ENCODE assay signal across 31 cellular contexts in the genomic region with DNA sequence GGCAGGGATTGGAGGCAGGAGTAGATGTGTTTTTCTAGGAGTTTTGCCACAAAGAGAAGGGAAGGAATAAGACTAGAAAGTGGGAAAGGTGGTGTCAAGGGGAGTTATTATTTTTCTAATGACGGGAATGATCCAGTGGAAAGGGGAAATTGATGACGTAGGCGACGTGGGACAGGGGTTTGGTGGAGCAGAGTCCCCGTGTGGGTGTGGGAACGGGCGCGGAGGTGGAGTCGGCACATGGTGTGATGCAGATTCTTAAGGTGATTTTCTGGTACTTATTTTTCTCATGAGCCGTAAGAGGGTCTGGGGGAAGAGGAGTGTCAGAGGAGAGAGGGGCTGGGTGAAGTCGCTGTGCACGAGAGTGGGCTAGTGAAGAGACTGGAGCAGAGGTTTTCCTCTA. TPM values are rescaled to one million over a fixed set of nuclear protein-coding genes. Genes with fewer than 3 reads are reported as not detected.
DNase-seq lines count a peak whose midpoint lies in the region; FAIRE-seq and TF ChIP-seq lines count a peak whose summit lies in the region.
"Had no signal": no experiment of that assay in that cellular context is flagged by ENCODE, and none has a peak within 500 bp of the region (broad histone marks: within the 10 kb centered on the region; RNA-seq: fewer than 3 reads in every experiment).

No MANE protein-coding gene starts in this region.

- no peaks in the 10 kb centered on the region for H3K9me3 ChIP-seq in HEK293 (ENCODE audit: control insufficient read depth, insufficient read depth, low read depth, low read length)
- no peaks in the 10 kb centered on the region for H3K9me3 ChIP-seq in H1 (ENCODE audit: insufficient read depth in 2 of 2, low read depth in 1 of 2, low read length in 1 of 2)
- H3K9me3 ChIP-seq: A549; BE2C; BLaER1; BLaER1 treated with 17β-estradiol and CSF1 and Interleukin-3, amounts not matched to agents 10 nM and 100 nM; Caco-2 had no signal

- H3K4ac ChIP-seq in H1 (replicated peaks; ENCODE audit: insufficient read length, low read depth, low read length) = no peak overlapping the region

- H3K4me3 ChIP-seq in HEK293 (ENCODE audit: low read depth, low read length) = no peak overlapping the region
- no peak overlapping the region for H3K4me3 ChIP-seq in H1 (ENCODE audit: extremely low read depth in 1 of 4, insufficient read depth in 2 of 4, low read depth in 3 of 4, low read length in 4 of 4)
- H3K4me3 ChIP-seq: A549; BLaER1; BLaER1 treated with 17β-estradiol and CSF1 and Interleukin-3, amounts not matched to agents 10 nM and 100 nM had no signal

- H4K8ac ChIP-seq in H1 (ENCODE audit: extremely low read depth, insufficient read depth, low read length) = 0 out of 2 replicates have a peak overlapping the region, but pooled peaks have one; percentile 38

- no peaks in the 10 kb centered on the region; the same call in 1 of the 2 replicates for H3K79me1 ChIP-seq in H1 (ENCODE audit: low read depth, low read length)

- H4K91ac ChIP-seq in H1 (replicated peaks; ENCODE audit: insufficient read length, low read length) = no peak overlapping the region

- H3K27ac ChIP-seq in HEK293 (ENCODE audit: extremely low read depth, low read depth, low read length) (no peak overlapping the region), H1 (ENCODE audit: low read depth, low read length) (no peak overlapping the region)
- H3K27ac ChIP-seq: 22Rv1; A549; BLaER1; BLaER1 treated with 17β-estradiol and CSF1 and Interleukin-3, amounts not matched to agents 10 nM and 100 nM; C4-2B had no signal

- no peak for FAIRE-seq in H1 (lab: Jason Lieb, UNC)
- FAIRE-seq: A204.1, A549, D721Med had no signal

- no peak overlapping the region for H4K5ac ChIP-seq in H1 (ENCODE audit: insufficient read length, low read depth, low read length)

- no peaks in the 10 kb centered on the region for H3K23me2 ChIP-seq in H1 (ENCODE audit: low read depth, low read length)

- 91% methylated on average over 12 of the region's 12 CpGs; no CpG with 5 or more reads in 1 of the 2 experiments for WGBS in H1 (ENCODE audit: extremely low coverage in 1 of 2, insufficient coverage in 1 of 2, insufficient read length in 1 of 2, insufficient replicate concordance in 2 of 2, low coverage in 1 of 2, low lambda C conversion rate in 2 of 2, missing lambda C conversion rate in 1 of 2), 2 experiments

- H3K9ac ChIP-seq in H1 (replicated peaks in 1 of 4; ENCODE audit: extremely low read depth in 1 of 4, low read depth in 3 of 4, low read length in 3 of 4) = no peak overlapping the region
- H3K9ac ChIP-seq: BLaER1; BLaER1 treated with 17β-estradiol and CSF1 and Interleukin-3, amounts not matched to agents 10 nM and 100 nM had no signal

- H2BK15ac ChIP-seq in H1 (ENCODE audit: low read length) = no peak overlapping the region

- no peaks in the 10 kb centered on the region for H3K79me2 ChIP-seq in H1 (ENCODE audit: control insufficient read depth in 1 of 2, insufficient read depth in 2 of 2, low read length in 2 of 2)

- H2AFZ ChIP-seq in H1 (ENCODE audit: low read length) = no peak overlapping the region

- H3K27me3 ChIP-seq in H1 (replicated peaks in 1 of 4; ENCODE audit: control insufficient read depth in 3 of 4, extremely low read depth in 1 of 4, insufficient read depth in 3 of 4, low read length in 3 of 4) = no peaks in the 10 kb centered on the region
- H3K27me3 ChIP-seq: BE2C; BLaER1; BLaER1 treated with 17β-estradiol and CSF1 and Interleukin-3, amounts not matched to agents 10 nM and 100 nM had no signal

- H2BK12ac ChIP-seq in H1 (ENCODE audit: low read depth, low read length) = no peak overlapping the region

- TF ChIP-seq CTCF in HEK293 (tag by site-specific recombination; IDR thresholded peaks at IDR 0.05) = no peak
- TF ChIP-seq CTCF in H1 (IDR thresholded peaks at IDR 0.05; ENCODE audit: control extremely low read depth in 1 of 3, insufficient read depth in 1 of 3, low read depth in 1 of 3, low read length in 3 of 3) = no peak

- no peak overlapping the region for H3K14ac ChIP-seq in H1 (ENCODE audit: insufficient read length)

- H2BK20ac ChIP-seq in H1 (ENCODE audit: low read length) = no peak overlapping the region

- DNase-seq in H1 (ENCODE audit: low read depth in 1 of 2, low spot score in 2 of 2) (no peak), COLO668 (lab: John Stamatoyannopoulos, UW; ENCODE audit: unreplicated experiment) (no peak), NCI-H82 treated with DMSO at 0.1 percent for 48 hours (lab: John Stamatoyannopoulos, UW; ENCODE audit: unreplicated experiment) (no peak)
- DNase-seq: 8988T; ACHN; AML-193; BE2C; C1 segment of cervical spinal cord; Caco-2; Calu3; CD4-positive, alpha-beta memory T cell; CD4-positive, alpha-beta T cell; CD4-positive, CD25-positive, alpha-beta regulatory T cell; CD8-positive, alpha-beta memory T cell; CD8-positive, alpha-beta T cell; COR-L47; DMS 273 treated with DMSO at 0.1 percent for 48 hours; DMS153; DMS53; DMS79; DMS79 treated with DMSO at 0.1 percent for 48 hours; DND-41; EL had no signal

- POLR2A ChIA-PET in HEK293 (lab: Yijun Ruan, JAX) (no interaction called here), H1 (lab: Charles Lee; ENCODE audit: partially characterized antibody) (no interaction called here)

- no peak overlapping the region for H3K56ac ChIP-seq in H1 (replicated peaks; ENCODE audit: insufficient read length, low read depth, low read length)

- H3K23ac ChIP-seq in H1 (ENCODE audit: insufficient read length) = no peak overlapping the region

- H2AK5ac ChIP-seq in H1 (ENCODE audit: low read depth, low read length) = no peak overlapping the region

- no peak for TF ChIP-seq RAD21 in H1 (IDR thresholded peaks at IDR 0.05 in 1 of 2, conservative IDR thresholded peaks at IDR 0.05 in 1 of 2; ENCODE audit: low read depth in 2 of 2, low read length in 2 of 2)

- H3K4me1 ChIP-seq in HEK293 (ENCODE audit: control insufficient read depth, insufficient read depth, low read length) (no peaks in the 10 kb centered on the region), H1 (replicated peaks in 1 of 4; ENCODE audit: control insufficient read depth in 3 of 4, insufficient read depth in 4 of 4, low read length in 3 of 4) (no peaks in the 10 kb centered on the region)
- H3K4me1 ChIP-seq: A549, BE2C, Caco-2 had no signal

- TF ChIP-seq EP300 in H1 (IDR thresholded peaks at IDR 0.05; ENCODE audit: borderline replicate concordance in 1 of 2, low read depth in 2 of 2, low read length in 2 of 2) = no peak

- H2BK5ac ChIP-seq in H1 (ENCODE audit: low read depth, low read length) = no peak overlapping the region

- no peak overlapping the region for H3K4me2 ChIP-seq in H1 (ENCODE audit: insufficient read depth in 1 of 2, low read depth in 2 of 2, low read length in 2 of 2)
- H3K4me2 ChIP-seq: A549; BLaER1; BLaER1 treated with 17β-estradiol and CSF1 and Interleukin-3, amounts not matched to agents 10 nM and 100 nM had no signal

- H4K20me1 ChIP-seq in H1 (replicated peaks in 1 of 2; ENCODE audit: control insufficient read depth in 1 of 2, insufficient read depth in 2 of 2, low read length in 2 of 2) = peaks cover 0 to 3% of the 10 kb centered on the region in 2 experiments
- H4K20me1 ChIP-seq: BLaER1 had no signal

- TF ChIP-seq POLR2A in H1 (IDR thresholded peaks at IDR 0.05; ENCODE audit: control extremely low read depth in 1 of 2, low read depth in 2 of 2, low read length in 2 of 2) = no peak

- no peak overlapping the region for H2BK120ac ChIP-seq in H1 (replicated peaks; ENCODE audit: low read depth, low read length)

- peaks cover 12 to 87% of the 10 kb centered on the region in 2 experiments for H3K36me3 ChIP-seq in HEK293 (ENCODE audit: control insufficient read depth in 2 of 2, insufficient read depth in 1 of 2, low read length in 2 of 2)
- H3K36me3 ChIP-seq in H1 (ENCODE audit: control insufficient read depth in 2 of 4, insufficient read depth in 4 of 4, low read length in 3 of 4) = peaks cover 0 to 6% (median 2%) of the 10 kb centered on the region in 4 experiments; a peak in 1 of 8 replicates
- H3K36me3 ChIP-seq: BE2C had no signal

- CTCF ChIA-PET in HEK293 (lab: Yijun Ruan, JAX) = interaction anchor here (1.3 kb wide), 1 partner anchor 434 kb away, joined by 3 read pairs; no protein-coding TSS in a partner anchor
- CTCF ChIA-PET in H1 (lab: Charles Lee; ENCODE audit: partially characterized antibody) = no interaction called here

- H3K18ac ChIP-seq in H1 (ENCODE audit: extremely low read depth, low read length) = no peak overlapping the region

TF ChIP-seq in HEK293, 187 proteins besides CTCF, POLR2A, EP300 and RAD21 (continues in another document):
- TF ChIP-seq EGR2 (tag by site-specific recombination; IDR thresholded peaks at IDR 0.05; ENCODE audit: low read depth) = 0 out of 2 replicates have a peak, but pooled peaks have one; percentile 24
- TF ChIP-seq ZNF521 (tag by site-specific recombination; IDR thresholded peaks at IDR 0.05) = no peak

TF ChIP-seq in H1, 55 proteins besides CTCF, POLR2A, EP300 and RAD21:
- TF ChIP-seq ZNF274 (IDR thresholded peaks at IDR 0.05; ENCODE audit: borderline replicate concordance, extremely low read depth, low read length) (no peak), SIRT6 (IDR thresholded peaks at IDR 0.05; ENCODE audit: low read length) (no peak), TBP (IDR thresholded peaks at IDR 0.05; ENCODE audit: low read depth, low read length) (no peak), SRF (IDR thresholded peaks at IDR 0.05; ENCODE audit: low read depth, low read length) (no peak), SP4 (IDR thresholded peaks at IDR 0.05; ENCODE audit: low read length) (no peak)

RNA-seq across cellular contexts. Expression of a gene that starts 29.8 kb away (rescaled TPM):
- total RNA-seq in H1 (2021; fragmentation: NEBNext Ultra II Directional; extraction: Animal tissue kit (Norgen Biotek cat#: 25700)) = 15.9 and 17.5 TPM in 2 replicates
- 2.3 and 2.8 TPM in 2 replicates for polyA plus RNA-seq in H1 (2011; rRNA removed)
- 4.4 TPM for polyA plus RNA-seq in H1 (2011; cell fraction: cytosol; rRNA removed)
- polyA plus RNA-seq in H1 (2011; cell fraction: nucleus; rRNA removed) = 2.4 TPM
- polyA plus RNA-seq in H1 (2012, experiment 1 of 2) = 10.7 to 16.8 TPM (median 13.9 TPM) in 4 replicates
- 0.98 TPM for polyA plus RNA-seq in H1 (2012, experiment 2 of 2)
- 9.9 TPM for polyA plus RNA-seq in H1 (2013, experiment 1 of 2)
- 8.7 TPM for polyA plus RNA-seq in H1 (2013, experiment 2 of 2)
- 3.5 and 8.0 TPM in 2 replicates for polyA minus RNA-seq in H1 (2011; rRNA and poly(A)+ RNA removed)
- 6.5 TPM for polyA minus RNA-seq in H1 (2011; cell fraction: cytosol; rRNA and poly(A)+ RNA removed)
- polyA minus RNA-seq in H1 (2011; cell fraction: nucleus; rRNA and poly(A)+ RNA removed) = 4.1 TPM
